18 cellular contexts compared by ENCODE assay signal in genomic region chr4:184968784-184969201, GRCh38. TPM values are rescaled to one million over a fixed set of nuclear protein-coding genes. Genes with fewer than 3 reads are reported as not detected.
DNase-seq lines count a peak whose midpoint lies in the region; ATAC-seq lines count a peak whose summit lies in the region.
"Had no signal": no experiment of that assay in that cellular context is flagged by ENCODE, and none has a peak within 500 bp of the region (broad histone marks: within the 10 kb centered on the region; RNA-seq: fewer than 3 reads in every experiment).

No MANE protein-coding gene starts in this region.

- H3K36me3 Mint-ChIP-seq in T-cell: peaks cover 3% of the 10 kb centered on the region

- intact Hi-C loops in sciatic nerve (cut with DNase I): no loop called here

- H3K4me1 Mint-ChIP-seq in T-cell: peaks cover 2 to 11% (median 4%) of the 10 kb centered on the region in 3 donors

- H3K4me3 Mint-ChIP-seq in T-cell: no peak overlapping the region
- H3K4me3 Mint-ChIP-seq: activated T-cell treated with anti-CD3 and anti-CD28 coated beads, Interleukin-2, amount 50 U/mL, for 24 hours had no signal

- POLR2A ChIA-PET in T-cell (lab: Charles Lee): no interaction called here

- H3K27ac Mint-ChIP-seq in T-cell: no peak overlapping the region
- H3K27ac Mint-ChIP-seq: activated T-cell treated with anti-CD3 and anti-CD28 coated beads, Interleukin-2, amount 50 U/mL, for 24 hours had no signal

- CTCF ChIA-PET in T-cell (lab: Charles Lee): no interaction called here

- DNase-seq in HT-29 (ENCODE audit: low spot score) (peak; percentile 32), iPS-NIHi11 (ENCODE audit: low spot score) (peak; percentile 57), sciatic nerve (ENCODE audit: low spot score) (peak; percentile 53), T-cell (no peak)
- peak; percentile 51 for DNase-seq in activated CD8-positive, alpha-beta memory T cell treated with anti-CD3 and anti-CD28 coated beads, Interleukin-2, amount 50 U/mL, for 48 hours
- DNase-seq: activated T-cell treated with anti-CD3 and anti-CD28 coated beads, Interleukin-2, amount 50 U/mL, for 24 hours; GDM1; mesenchymal stem cell; MV-4-11; NCI-H524 treated with DMSO at 0.1 percent for 48 hours; SIG-M5; stimulated activated CD4-positive, alpha-beta T cell treated with anti-CD3 and anti-CD28 coated beads, Interleukin-4, amount 100 ng/mL, for 4 hours had no signal

- H3K9me3 Mint-ChIP-seq in T-cell: peaks cover 2 to 11% (median 3%) of the 10 kb centered on the region in 3 donors

- peaks cover 13 to 18% of the 10 kb centered on the region in 2 donors for H3K27me3 Mint-ChIP-seq in T-cell

- ATAC-seq in sciatic nerve (peak; percentile 79), HG02884 (IDR thresholded peaks at IDR 0.05; ENCODE audit: unreplicated experiment) (no peak), GM21526 (IDR thresholded peaks at IDR 0.05; ENCODE audit: low FRiP score, unreplicated experiment) (no peak), HG03175 (IDR thresholded peaks at IDR 0.05; ENCODE audit: unreplicated experiment) (no peak), T-cell (replicated peaks in 1 of 4) (no peak)

RNA-seq across cellular contexts. Expression of gene HELT, which starts 49.5 kb away (rescaled TPM):
- total RNA-seq in HT-29 (2014; rRNA removed; shearing (Covaris generic)): not detected in 2 replicates
- total RNA-seq in sciatic nerve (not detected), T-cell (not detected)
- total RNA-seq: CD4-positive, CD25-positive, alpha-beta regulatory T cell; glomerular endothelial cell; posterior vena cava had no signal

Comparison
In these comparisons a context has a peak if more than half of its experiments do, and no peak if none do; other contexts are left out.
1. DNase-seq: peak in HT-29 (single experiment), activated CD8-positive, alpha-beta memory T cell treated with anti-CD3 and anti-CD28 coated beads, Interleukin-2, amount 50 U/mL, for 48 hours (single experiment), iPS-NIHi11 (single experiment) and sciatic nerve (single experiment); none in T-cell (0 of 34).